Comparison of ENCODE assay signal across 18 cellular contexts in the genomic region with DNA sequence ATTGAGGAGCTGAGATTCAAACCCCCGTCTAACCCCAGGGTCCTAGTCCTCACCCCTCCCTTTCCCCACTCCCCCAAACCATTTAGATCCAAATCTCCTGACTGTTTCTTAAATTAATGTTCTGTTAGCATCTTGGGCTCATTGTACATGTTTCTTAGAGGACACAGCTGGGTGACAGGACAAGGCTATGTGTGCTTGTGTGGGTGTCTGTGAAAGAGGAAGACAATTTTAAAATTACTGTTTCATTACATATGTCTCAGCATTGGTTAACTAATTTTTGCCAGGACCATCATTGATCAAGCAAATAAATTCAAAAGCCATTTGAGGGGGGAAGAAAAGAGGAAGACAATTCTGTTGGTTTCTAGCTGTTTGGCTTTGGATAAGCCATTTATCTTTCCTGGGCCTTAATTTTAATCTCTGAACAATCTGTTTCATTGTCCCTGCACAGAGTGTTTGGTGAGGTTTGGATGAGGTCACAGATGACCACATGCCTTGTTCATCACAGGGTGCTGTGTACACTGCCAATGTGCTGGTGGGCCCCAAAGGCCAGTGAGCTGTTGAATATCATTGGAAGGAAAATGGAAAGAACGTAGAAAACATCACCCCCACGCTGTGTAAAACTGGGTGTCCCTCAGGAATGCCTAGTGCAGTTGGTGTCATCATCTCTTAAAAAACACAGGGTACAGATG. TPM values are rescaled to one million over a fixed set of nuclear protein-coding genes. Genes with fewer than 3 reads are reported as not detected.
DNase-seq lines count a peak whose midpoint lies in the region; ATAC-seq and TF ChIP-seq lines count a peak whose summit lies in the region.
"Had no signal": no experiment of that assay in that cellular context is flagged by ENCODE, and none has a peak within 500 bp of the region (broad histone marks: within the 10 kb centered on the region; RNA-seq: fewer than 3 reads in every experiment).

No MANE protein-coding gene starts in this region.

- peaks cover 5% of the 10 kb centered on the region; the same call in 1 of the 2 replicates for H3K4me1 ChIP-seq in GM23248 (ENCODE audit: insufficient read depth)
- no peaks in the 10 kb centered on the region for H3K4me1 ChIP-seq in upper lobe of right lung
- H3K4me1 ChIP-seq: BE2C had no signal

- H3K27ac ChIP-seq in GM23248: no peak overlapping the region
- H3K27ac ChIP-seq in upper lobe of right lung: no peak overlapping the region

- peaks cover 6% of the 10 kb centered on the region; the same call in 1 of the 2 replicates for H3F3A ChIP-seq in GM23248 (ENCODE audit: insufficient read depth)

- H3K79me2 ChIP-seq in GM23248 (ENCODE audit: insufficient read depth): no peaks in the 10 kb centered on the region

- H3K36me3 Mint-ChIP-seq in stimulated activated naive B cell treated with anti-CD40 and anti-IgM and Interleukin-4, amounts not matched to agents 10 μg/mL and 1 μg/mL and 100 μg/mL, for 72 hours: no peaks in the 10 kb centered on the region
- H3K36me3 Mint-ChIP-seq: CD8-positive, alpha-beta T cell; IgD-negative memory B cell had no signal

- H3K4me3 Mint-ChIP-seq in stimulated activated naive B cell treated with anti-CD40 and anti-IgM and Interleukin-4, amounts not matched to agents 10 μg/mL and 1 μg/mL and 100 μg/mL, for 72 hours: no peak overlapping the region
- H3K4me3 Mint-ChIP-seq: CD8-positive, alpha-beta T cell had no signal

- WGBS in GM23248 (ENCODE audit: low coverage in 1 of 2, low lambda C conversion rate in 2 of 2, missing lambda C conversion rate in 2 of 2), 2 experiments: 32 to 35% methylated on average over 3 of the region's 3 CpGs

- no peak overlapping the region for H2AFZ ChIP-seq in GM23248

- intact Hi-C loops in upper lobe of right lung (cut with DNase I): no loop called here

- H3K27ac Mint-ChIP-seq in stimulated activated naive B cell treated with anti-CD40 and anti-IgM and Interleukin-4, amounts not matched to agents 10 μg/mL and 1 μg/mL and 100 μg/mL, for 72 hours: no peak overlapping the region
- H3K27ac Mint-ChIP-seq: CD8-positive, alpha-beta T cell; IgD-negative memory B cell had no signal

- no peak overlapping the region for H3K4me2 ChIP-seq in GM23248 (ENCODE audit: unreplicated experiment)
- H3K4me2 ChIP-seq: SK-N-SH had no signal

- peak; percentile 51 to 68 for ATAC-seq in stimulated activated naive B cell treated with anti-CD40 and anti-IgM and Interleukin-4, amounts not matched to agents 10 μg/mL and 1 μg/mL and 100 μg/mL, for 72 hours (replicated peaks)
- no peak for ATAC-seq in upper lobe of right lung
- no peak for ATAC-seq in GM18909 (IDR thresholded peaks at IDR 0.05; ENCODE audit: poor library complexity, unreplicated experiment)
- ATAC-seq: CD8-positive, alpha-beta T cell; HCT116; PC-3 had no signal

- DNase-seq in GM23248 (peak; percentile 24), OCI-M1 (lab: John Stamatoyannopoulos, UW) (peak; percentile 18), foreskin melanocyte (peak; percentile 82), upper lobe of right lung (no peak), RPMI8226 (no peak)
- no peak for DNase-seq in stimulated activated naive B cell treated with anti-CD40 and anti-IgM and Interleukin-4, amounts not matched to agents 10 μg/mL and 1 μg/mL and 100 μg/mL, for 72 hours
- DNase-seq: ACHN; BE2C; NCI-H1436 treated with DMSO at 0.1 percent for 48 hours; NCI-H2081 treated with DMSO at 0.1 percent for 48 hours; NCI-H526; NK-92 treated with Interleukin-12 subunit alpha and Interleukin-12 subunit beta, amount 100 ng/mL, for 24 hours; PC-3; SK-N-SH had no signal

- no peaks in the 10 kb centered on the region; the same call in 1 of the 2 replicates for H3K27me3 ChIP-seq in GM23248 (replicated peaks; ENCODE audit: insufficient read depth)
- H3K27me3 ChIP-seq in upper lobe of right lung: no peaks in the 10 kb centered on the region
- H3K27me3 ChIP-seq: BE2C had no signal

- H4K20me1 ChIP-seq in GM23248 (ENCODE audit: insufficient read depth): no peaks in the 10 kb centered on the region

- TF ChIP-seq CTCF in upper lobe of right lung (IDR thresholded peaks at IDR 0.05): no peak

- in situ Hi-C loops in GM23248 (cut with MboI): no loop called here

- no peak overlapping the region for H3K4me3 ChIP-seq in GM23248
- H3K4me3 ChIP-seq in upper lobe of right lung: no peak overlapping the region

- no peaks in the 10 kb centered on the region for H3K36me3 ChIP-seq in GM23248 (ENCODE audit: low read depth)
- no peaks in the 10 kb centered on the region for H3K36me3 ChIP-seq in upper lobe of right lung
- H3K36me3 ChIP-seq: BE2C had no signal

- H3K9me3 ChIP-seq in GM23248 (ENCODE audit: low read depth) (no peaks in the 10 kb centered on the region), upper lobe of right lung (no peaks in the 10 kb centered on the region)
- H3K9me3 ChIP-seq: BE2C, SK-N-SH had no signal

- H3K9ac ChIP-seq in GM23248: no peak overlapping the region
- H3K9ac ChIP-seq: SK-N-SH had no signal

- H3K9me3 Mint-ChIP-seq in stimulated activated naive B cell treated with anti-CD40 and anti-IgM and Interleukin-4, amounts not matched to agents 10 μg/mL and 1 μg/mL and 100 μg/mL, for 72 hours: no peaks in the 10 kb centered on the region
- H3K9me3 Mint-ChIP-seq: CD8-positive, alpha-beta T cell; IgD-negative memory B cell had no signal

- no peaks in the 10 kb centered on the region for H3K9me2 ChIP-seq in GM23248 (ENCODE audit: insufficient read depth)
- H3K9me2 ChIP-seq: SK-N-SH had no signal

- H3K4me1 Mint-ChIP-seq in stimulated activated naive B cell treated with anti-CD40 and anti-IgM and Interleukin-4, amounts not matched to agents 10 μg/mL and 1 μg/mL and 100 μg/mL, for 72 hours: peaks cover 0 to 7% of the 10 kb centered on the region in 2 donors
- H3K4me1 Mint-ChIP-seq: IgD-negative memory B cell had no signal

- H3K27me3 Mint-ChIP-seq in stimulated activated naive B cell treated with anti-CD40 and anti-IgM and Interleukin-4, amounts not matched to agents 10 μg/mL and 1 μg/mL and 100 μg/mL, for 72 hours: peaks cover 21 to 35% of the 10 kb centered on the region in 2 donors
- H3K27me3 Mint-ChIP-seq: IgD-negative memory B cell had no signal

RNA-seq across cellular contexts. Expression of a gene that starts 51.9 kb away (rescaled TPM):
- 167 and 172 TPM in 2 replicates for total RNA-seq in GM23248 (2014; rRNA removed; shearing (Covaris generic))
- 952 and 963 TPM in 2 replicates for polyA plus RNA-seq in GM23248 (2016; fragmentation: Nextera tagmentation; extraction: Ambion mirVana)
- 1,255 TPM for total RNA-seq in upper lobe of right lung

Comparison
In these comparisons a context has a peak if more than half of its experiments do, and no peak if none do; other contexts are left out.
1. DNase-seq: peak in GM23248 (single experiment), OCI-M1 (single experiment) and foreskin melanocyte (single experiment); none in stimulated activated naive B cell treated with anti-CD40 and anti-IgM and Interleukin-4, amounts not matched to agents 10 μg/mL and 1 μg/mL and 100 μg/mL, for 72 hours (single experiment), upper lobe of right lung (single experiment) and RPMI8226 (single experiment).
2. ATAC-seq: peak in stimulated activated naive B cell treated with anti-CD40 and anti-IgM and Interleukin-4, amounts not matched to agents 10 μg/mL and 1 μg/mL and 100 μg/mL, for 72 hours (2 of 2); none in upper lobe of right lung (single experiment) and GM18909 (single experiment).